In genomic region chr22:23074451-23074850, GRCh38 we compare ENCODE assay signal across 13 cellular contexts.
"Had no signal": no experiment of that assay in that cellular context is flagged by ENCODE, and none has a peak within 500 bp of the region (broad histone marks: within the 10 kb centered on the region; RNA-seq: fewer than 3 reads in every experiment).

No MANE protein-coding gene starts in this region.

- H3K9me3 ChIP-seq: ovary, tibial nerve had no signal

- H3K36me3 Mint-ChIP-seq: activated naive CD4-positive, alpha-beta T cell treated with anti-CD3 and anti-CD28 coated beads, Interleukin-2, amount 10 ng/mL, durations not matched to agents 7 days and 5 days; stimulated activated memory B cell treated with anti-CD40 and anti-IgM and Interleukin-4, amounts not matched to agents 10 μg/mL and 1 μg/mL and 100 μg/mL, for 72 hours had no signal

- H3K4me3 Mint-ChIP-seq: activated CD8-positive, alpha-beta T cell treated with anti-CD3 and anti-CD28 coated beads for 36 hours; activated naive CD4-positive, alpha-beta T cell treated with anti-CD3 and anti-CD28 coated beads, Interleukin-2, amount 10 ng/mL, durations not matched to agents 7 days and 5 days; dendritic cell treated with granulocyte-macrophage colony-stimulating factor and Interleukin-4, amounts not matched to agents 40 ng/mL and 50 ng/mL, for 4 days; nephron; stimulated activated memory B cell treated with anti-CD40 and anti-IgM and Interleukin-4, amounts not matched to agents 10 μg/mL and 1 μg/mL and 100 μg/mL, for 72 hours had no signal

- H3K4me3 ChIP-seq: ovary, tibial nerve had no signal

- H3K9me3 Mint-ChIP-seq: activated CD8-positive, alpha-beta T cell treated with anti-CD3 and anti-CD28 coated beads for 36 hours; activated naive CD4-positive, alpha-beta T cell treated with anti-CD3 and anti-CD28 coated beads, Interleukin-2, amount 10 ng/mL, durations not matched to agents 7 days and 5 days; dendritic cell treated with granulocyte-macrophage colony-stimulating factor and Interleukin-4, amounts not matched to agents 40 ng/mL and 50 ng/mL, for 4 days; nephron; stimulated activated memory B cell treated with anti-CD40 and anti-IgM and Interleukin-4, amounts not matched to agents 10 μg/mL and 1 μg/mL and 100 μg/mL, for 72 hours had no signal

- FAIRE-seq: small intestine had no signal

- H3K27ac Mint-ChIP-seq: activated CD8-positive, alpha-beta T cell treated with anti-CD3 and anti-CD28 coated beads for 36 hours; dendritic cell treated with granulocyte-macrophage colony-stimulating factor and Interleukin-4, amounts not matched to agents 40 ng/mL and 50 ng/mL, for 4 days; nephron; stimulated activated memory B cell treated with anti-CD40 and anti-IgM and Interleukin-4, amounts not matched to agents 10 μg/mL and 1 μg/mL and 100 μg/mL, for 72 hours had no signal

- H3K27ac ChIP-seq: ovary, tibial nerve had no signal

- H3K27me3 ChIP-seq: ovary, tibial nerve had no signal

- DNase-seq: activated CD4-positive, alpha-beta T cell treated with anti-CD3 and anti-CD28 coated beads for 4 hours; activated CD8-positive, alpha-beta memory T cell treated with anti-CD3 and anti-CD28 coated beads, Interleukin-2, amount 50 U/mL, for 4 hours; activated CD8-positive, alpha-beta T cell treated with anti-CD3 and anti-CD28 coated beads for 36 hours; activated naive CD4-positive, alpha-beta T cell treated with anti-CD3 and anti-CD28 coated beads, Interleukin-2, amount 10 ng/mL, durations not matched to agents 7 days and 5 days; erythroblast; mammary epithelial cell; retina; small intestine had no signal

- H3K36me3 ChIP-seq: ovary, tibial nerve had no signal

- ATAC-seq: activated CD8-positive, alpha-beta T cell treated with anti-CD3 and anti-CD28 coated beads for 36 hours; stimulated activated memory B cell treated with anti-CD40 and anti-IgM and Interleukin-4, amounts not matched to agents 10 μg/mL and 1 μg/mL and 100 μg/mL, for 72 hours had no signal
